In the genomic region with DNA sequence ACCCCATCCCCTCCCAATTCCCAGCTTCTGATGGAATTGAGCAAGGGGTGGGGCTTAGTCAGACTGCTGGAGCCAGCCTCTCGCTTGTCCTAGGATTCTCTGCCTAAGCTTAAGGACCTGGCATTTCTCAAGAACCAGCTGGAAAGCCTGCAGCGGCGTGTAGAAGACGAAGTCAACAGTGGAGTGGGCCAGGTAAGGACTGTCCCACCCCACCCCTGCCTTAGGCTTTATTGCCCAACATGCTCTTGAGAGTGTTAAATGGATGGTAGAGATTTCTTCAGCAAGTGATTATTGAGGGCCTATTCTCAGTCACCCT, we compare ENCODE assay signal across 9 cellular contexts. TPM values are rescaled to one million over a fixed set of nuclear protein-coding genes. Genes with fewer than 3 reads are reported as not detected.
DNase-seq lines count a peak whose midpoint lies in the region; ATAC-seq lines count a peak whose summit lies in the region.
"Had no signal": no experiment of that assay in that cellular context is flagged by ENCODE, and none has a peak within 500 bp of the region (broad histone marks: within the 10 kb centered on the region; RNA-seq: fewer than 3 reads in every experiment).

No MANE protein-coding gene starts in this region.

- DNase-seq in ELR (ENCODE audit: low read depth) (peak; percentile 28), RKO (ENCODE audit: low spot score) (peak; percentile 32), epithelial cell of prostate (ENCODE audit: low read depth, low spot score) (no peak), posterior vena cava (ENCODE audit: low spot score) (peak; percentile 58), left colon (no peak)
- DNase-seq in stimulated activated CD4-positive, alpha-beta T cell treated with anti-CD3 and anti-CD28 coated beads, Interleukin-1b, Interleukin-23, amount 100 ng/mL, for 48 hours, result no peak
- DNase-seq in activated effector memory CD4-positive, alpha-beta T cell treated with anti-CD3 and anti-CD28 coated beads, Interleukin-2, amount 50 U/mL, for 16 hours, result no peak
- DNase-seq: NCI-H526 treated with DMSO at 0.1 percent for 48 hours had no signal

- peak overlapping the region; percentile 77 for H3K27ac ChIP-seq in epithelial cell of prostate

- no peak for ATAC-seq in left colon
- ATAC-seq in GM18873 (IDR thresholded peaks at IDR 0.05; ENCODE audit: low FRiP score, unreplicated experiment), result no peak

- intact Hi-C loops in posterior vena cava (cut with DNase I), result loop anchor here in 1 of 2 donors (10.0 kb wide), 1 partner anchor 69 kb away; a partner anchor contains a TSS
- intact Hi-C loops in left colon (cut with DNase I, micrococcal nuclease), result no loop called here

RNA-seq across cellular contexts. Expression of a gene that starts 1.1 kb away (rescaled TPM):
- total RNA-seq in posterior vena cava (10 to 100 TPM; 43.9 to 55.0 TPM), left colon (100 to 1,000 TPM in 1 of 2 donors, 10 to 100 TPM in 1; 89.7 to 121 TPM)

RNA-seq across cellular contexts. Expression of a gene that starts 1.3 kb away (rescaled TPM):
- total RNA-seq in posterior vena cava, result 10 to 100 TPM; 12.5 to 19.7 TPM
- total RNA-seq in left colon, result 10 to 100 TPM; 19.6 to 26.5 TPM

RNA-seq across cellular contexts. Expression of a gene that starts 8.5 kb away (rescaled TPM):
- total RNA-seq in posterior vena cava (10 to 100 TPM; 27.9 to 28.0 TPM), left colon (10 to 100 TPM; 25.1 to 39.0 TPM)

RNA-seq across cellular contexts. Expression of a gene that starts 18.3 kb away (rescaled TPM):
- total RNA-seq in posterior vena cava (10 to 100 TPM in 1 of 2 donors, 1 to 10 TPM in 1; 8.5 to 11.0 TPM), left colon (10 to 100 TPM; 27.2 to 32.9 TPM)

Comparison
In these comparisons a context has a peak if more than half of its experiments do, and no peak if none do; other contexts are left out.
1. DNase-seq: peak in ELR (single experiment), RKO (single experiment) and posterior vena cava (single experiment); none in epithelial cell of prostate (single experiment), stimulated activated CD4-positive, alpha-beta T cell treated with anti-CD3 and anti-CD28 coated beads, Interleukin-1b, Interleukin-23, amount 100 ng/mL, for 48 hours (single experiment), activated effector memory CD4-positive, alpha-beta T cell treated with anti-CD3 and anti-CD28 coated beads, Interleukin-2, amount 50 U/mL, for 16 hours (single experiment) and left colon (0 of 2).